ENCODE assay signal across 8 cellular contexts in the genomic region with DNA sequence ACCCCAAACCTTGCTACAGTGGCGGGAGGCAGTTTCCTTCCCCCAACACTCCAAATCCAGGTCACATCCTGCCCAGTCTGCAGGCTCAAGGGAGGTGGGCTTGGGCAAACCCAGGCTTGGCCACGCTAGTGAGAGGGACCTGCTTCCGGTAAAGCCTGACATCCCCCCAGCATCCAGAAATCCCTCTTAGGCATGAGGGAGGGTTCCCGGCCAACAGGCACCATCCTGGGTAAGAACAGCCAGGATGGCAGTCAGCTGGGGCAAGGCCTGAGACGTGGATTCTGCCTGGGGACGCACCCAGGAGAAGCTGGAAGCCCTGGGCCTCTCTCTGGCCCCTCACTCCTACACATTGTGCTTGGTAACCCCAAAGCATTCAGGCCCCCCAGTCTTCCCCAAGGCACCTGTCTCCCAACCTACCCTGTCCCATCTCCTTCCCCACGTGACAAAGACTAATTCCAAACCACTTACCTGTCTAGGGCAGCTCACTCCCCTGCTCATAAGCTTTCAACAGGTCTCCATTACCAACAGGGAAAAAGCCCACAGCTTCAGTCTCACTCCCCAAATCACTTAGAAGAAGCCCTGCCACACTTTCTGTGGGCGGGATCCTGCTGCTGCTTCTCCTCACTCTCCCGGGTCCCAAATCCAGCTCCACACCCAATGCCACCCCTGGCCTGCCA. TPM values are rescaled to one million over a fixed set of nuclear protein-coding genes. Genes with fewer than 3 reads are reported as not detected.
A peak's percentile ranks its signal among the peaks of the same experiment; 100 is the strongest.
DNase-seq lines count a peak whose midpoint lies in the region.

No MANE protein-coding gene starts in this region.

- H3K4me3 ChIP-seq in iPS-15b (ENCODE audit: low read depth, low read length) (peak overlapping the region; percentile 94), stomach smooth muscle (ENCODE audit: low read length in 2 of 2) (peak overlapping the region; percentile 87)

- peaks cover 6% of the 10 kb centered on the region for H3K4me1 ChIP-seq in iPS-15b (ENCODE audit: control insufficient read depth, insufficient read depth, low read length)
- peaks cover 49% of the 10 kb centered on the region for H3K4me1 ChIP-seq in stomach smooth muscle (ENCODE audit: control insufficient read depth, insufficient read depth, low read length)

- H3K9me3 ChIP-seq in iPS-15b (ENCODE audit: control insufficient read depth, insufficient read depth, low read length) (no peaks in the 10 kb centered on the region), stomach smooth muscle (ENCODE audit: control insufficient read depth in 2 of 2, low read length in 2 of 2) (no peaks in the 10 kb centered on the region)

- H3K9ac ChIP-seq in iPS-15b (ENCODE audit: low read depth, low read length) (peak overlapping the region; percentile 57), stomach smooth muscle (ENCODE audit: low read length in 2 of 2) (peak overlapping the region; percentile 83 to 85)

- H3K4me1 Mint-ChIP-seq in activated CD4-positive, alpha-beta memory T cell treated with anti-CD3 and anti-CD28 coated beads, Interleukin-2, amount 10 ng/mL, durations not matched to agents 7 days and 5 days: peaks cover 52% of the 10 kb centered on the region

- peak; percentile 50 for DNase-seq in NCI-H1092 treated with DMSO at 0.1 percent for 48 hours (lab: John Stamatoyannopoulos, UW)
- no peak for DNase-seq in NCI-H1092 (lab: John Stamatoyannopoulos, UW)
- no peak for DNase-seq in activated CD4-positive, alpha-beta memory T cell treated with anti-CD3 and anti-CD28 coated beads, Interleukin-2, amount 10 ng/mL, durations not matched to agents 7 days and 5 days
- no peak for DNase-seq in NCI-H2081 treated with DMSO at 0.1 percent for 48 hours (lab: John Stamatoyannopoulos, UW)
- no peak for DNase-seq in NCI-H345 treated with DMSO at 0.1 percent for 48 hours (lab: John Stamatoyannopoulos, UW; ENCODE audit: unreplicated experiment)
- DNase-seq in NCI-H446 treated with DMSO at 0.1 percent for 48 hours (lab: John Stamatoyannopoulos, UW): no peak

- CTCF ChIA-PET in activated CD4-positive, alpha-beta memory T cell treated with anti-CD3 and anti-CD28 coated beads, Interleukin-2, amount 10 ng/mL, durations not matched to agents 7 days and 5 days (lab: Charles Lee): interaction anchor here (0.6 to 1.4 kb wide), 6 partner anchors 11 to 210 kb away, joined by 3 to 5 read pairs (median 3); a partner anchor contains a TSS

- peaks cover 11% of the 10 kb centered on the region for H3K36me3 Mint-ChIP-seq in activated CD4-positive, alpha-beta memory T cell treated with anti-CD3 and anti-CD28 coated beads, Interleukin-2, amount 10 ng/mL, durations not matched to agents 7 days and 5 days (ENCODE audit: low read depth)

- no peaks in the 10 kb centered on the region for H3K27me3 Mint-ChIP-seq in activated CD4-positive, alpha-beta memory T cell treated with anti-CD3 and anti-CD28 coated beads, Interleukin-2, amount 10 ng/mL, durations not matched to agents 7 days and 5 days

- POLR2A ChIA-PET in activated CD4-positive, alpha-beta memory T cell treated with anti-CD3 and anti-CD28 coated beads, Interleukin-2, amount 10 ng/mL, durations not matched to agents 7 days and 5 days (lab: Charles Lee): interaction anchor here (0.7 to 16.8 kb wide), 20 partner anchors 11 to 330 kb away, joined by 3 to 312 read pairs (median 13); a partner anchor contains a TSS

- peak overlapping the region; percentile 79 for H3K4me3 Mint-ChIP-seq in activated CD4-positive, alpha-beta memory T cell treated with anti-CD3 and anti-CD28 coated beads, Interleukin-2, amount 10 ng/mL, durations not matched to agents 7 days and 5 days

- H3K36me3 ChIP-seq in iPS-15b (ENCODE audit: control insufficient read depth, insufficient read depth, low read length) (peaks cover 6% of the 10 kb centered on the region), stomach smooth muscle (ENCODE audit: control insufficient read depth in 2 of 2, insufficient read depth in 2 of 2, low read length in 2 of 2) (peaks cover 9 to 13% of the 10 kb centered on the region in 2 donors)

- peak overlapping the region; percentile 88 for H3K27ac Mint-ChIP-seq in activated CD4-positive, alpha-beta memory T cell treated with anti-CD3 and anti-CD28 coated beads, Interleukin-2, amount 10 ng/mL, durations not matched to agents 7 days and 5 days

- H3K27me3 ChIP-seq in iPS-15b (ENCODE audit: control insufficient read depth, insufficient read depth, low read length) (no peaks in the 10 kb centered on the region), stomach smooth muscle (ENCODE audit: control insufficient read depth in 1 of 2, insufficient read depth in 2 of 2, low read length in 2 of 2) (no peaks in the 10 kb centered on the region)

- no peaks in the 10 kb centered on the region for H3K9me3 Mint-ChIP-seq in activated CD4-positive, alpha-beta memory T cell treated with anti-CD3 and anti-CD28 coated beads, Interleukin-2, amount 10 ng/mL, durations not matched to agents 7 days and 5 days

- H3K27ac ChIP-seq in stomach smooth muscle (ENCODE audit: low read length): peak overlapping the region; percentile 89

RNA-seq across cellular contexts. Expression of a gene that starts 2.1 kb away (rescaled TPM):
- under 1 TPM; 0.30 to 0.33 TPM for total RNA-seq in activated CD4-positive, alpha-beta memory T cell treated with anti-CD3 and anti-CD28 coated beads, Interleukin-2, amount 10 ng/mL, durations not matched to agents 7 days and 5 days

RNA-seq across cellular contexts. Expression of a gene that starts 2.5 kb away (rescaled TPM):
- 1 to 10 TPM; 3.7 to 4.5 TPM for total RNA-seq in activated CD4-positive, alpha-beta memory T cell treated with anti-CD3 and anti-CD28 coated beads, Interleukin-2, amount 10 ng/mL, durations not matched to agents 7 days and 5 days

RNA-seq across cellular contexts. Expression of a gene that starts 10.0 kb away (rescaled TPM):
- 10 to 100 TPM; 27.3 to 36.2 TPM for total RNA-seq in activated CD4-positive, alpha-beta memory T cell treated with anti-CD3 and anti-CD28 coated beads, Interleukin-2, amount 10 ng/mL, durations not matched to agents 7 days and 5 days

RNA-seq across cellular contexts. Expression of a gene that starts 22.0 kb away (rescaled TPM):
- 10 to 100 TPM; 60.0 to 61.7 TPM for total RNA-seq in activated CD4-positive, alpha-beta memory T cell treated with anti-CD3 and anti-CD28 coated beads, Interleukin-2, amount 10 ng/mL, durations not matched to agents 7 days and 5 days

RNA-seq across cellular contexts. Expression of a gene that starts 55.9 kb away (rescaled TPM):
- 10 to 100 TPM; 13.9 to 15.8 TPM for total RNA-seq in activated CD4-positive, alpha-beta memory T cell treated with anti-CD3 and anti-CD28 coated beads, Interleukin-2, amount 10 ng/mL, durations not matched to agents 7 days and 5 days
